ENCODE assay signal across 24 cellular contexts in genomic region chr3:82386656-82387055, GRCh38.
"Had no signal": no experiment of that assay in that cellular context is flagged by ENCODE, and none has a peak within 500 bp of the region (broad histone marks: within the 10 kb centered on the region; RNA-seq: fewer than 3 reads in every experiment).

No MANE protein-coding gene starts in this region.

- H3K27ac ChIP-seq: breast epithelium, KMS-11, SJSA1 had no signal

- DNase-seq: activated B cell treated with CpG ODN at 0.5 μM for 24 hours; activated CD4-positive, alpha-beta T cell treated with anti-CD3 and anti-CD28 coated beads for 1 hour; activated CD4-positive, alpha-beta T cell treated with anti-CD3 and anti-CD28 coated beads, Interleukin-2, amount 10 ng/mL, durations not matched to agents 24 days and 14 days; activated CD4-positive, alpha-beta T cell treated with anti-CD3 and anti-CD28 coated beads, Interleukin-2, amount 50 U/mL, for 48 hours; activated CD8-positive, alpha-beta memory T cell treated with anti-CD3 and anti-CD28 coated beads, Interleukin-2, amount 10 ng/mL, durations not matched to agents 7 days and 5 days; activated effector memory CD4-positive, alpha-beta T cell treated with Interleukin-2 at 50 U/mL for 16 hours; activated naive CD4-positive, alpha-beta T cell; activated T-cell treated with anti-CD3 and anti-CD28 coated beads, Interleukin-2, amount 50 U/mL, for 24 hours; aorta; caudate nucleus; MG63; MV-4-11; NCI-H1105; NCI-H1436; NCI-H1694 treated with DMSO at 0.1 percent for 48 hours; NCI-H510A treated with DMSO at 0.1 percent for 48 hours had no signal

- H3K4me1 Mint-ChIP-seq: activated B cell treated with CpG ODN at 0.5 μM for 24 hours; activated CD4-positive, alpha-beta T cell treated with anti-CD3 and anti-CD28 coated beads, Interleukin-2, amount 10 ng/mL, durations not matched to agents 24 days and 14 days; activated CD8-positive, alpha-beta memory T cell treated with anti-CD3 and anti-CD28 coated beads, Interleukin-2, amount 10 ng/mL, durations not matched to agents 7 days and 5 days; activated naive CD4-positive, alpha-beta T cell treated with anti-CD3 and anti-CD28 coated beads, Interleukin-2, amount 50 U/mL, for 24 hours had no signal

- H3K4me1 ChIP-seq: breast epithelium, SJSA1 had no signal

- H3K36me3 ChIP-seq: breast epithelium, MG63, SJSA1 had no signal

- ATAC-seq: activated CD8-positive, alpha-beta memory T cell treated with anti-CD3 and anti-CD28 coated beads, Interleukin-2, amount 10 ng/mL, durations not matched to agents 7 days and 5 days; Right ventricle myocardium inferior; SK-N-SH treated with all-trans-retinoic acid at 6 μM for 48 hours had no signal

- H3K27me3 ChIP-seq: breast epithelium, MG63, SJSA1 had no signal

- H3K36me3 Mint-ChIP-seq: activated CD8-positive, alpha-beta memory T cell treated with anti-CD3 and anti-CD28 coated beads, Interleukin-2, amount 10 ng/mL, durations not matched to agents 7 days and 5 days; activated naive CD4-positive, alpha-beta T cell treated with anti-CD3 and anti-CD28 coated beads, Interleukin-2, amount 50 U/mL, for 24 hours had no signal

- H3K4me3 ChIP-seq: breast epithelium, MG63, SJSA1 had no signal

- H3K4me3 Mint-ChIP-seq: activated B cell treated with CpG ODN at 0.5 μM for 24 hours; activated CD4-positive, alpha-beta T cell treated with anti-CD3 and anti-CD28 coated beads, Interleukin-2, amount 10 ng/mL, durations not matched to agents 24 days and 14 days; activated CD8-positive, alpha-beta memory T cell treated with anti-CD3 and anti-CD28 coated beads, Interleukin-2, amount 10 ng/mL, durations not matched to agents 7 days and 5 days; activated naive CD4-positive, alpha-beta T cell treated with anti-CD3 and anti-CD28 coated beads, Interleukin-2, amount 50 U/mL, for 24 hours; activated T-cell treated with anti-CD3 and anti-CD28 coated beads, Interleukin-2, amount 50 U/mL, for 24 hours; activated T-helper 1 cell treated with anti-CD3 and anti-CD28 coated beads, Interleukin-12 subunit alpha, Interleukin-12 subunit beta, Interleukin-2, Interleukin-4 antibody, amounts not matched to agents 30 ng/mL and 10 ng/mL and 1 ng/mL, durations not matched to agents 14 hours and 24 hours and 36 hours; T-helper 1 cell treated with Interleukin-12 subunit alpha and Interleukin-12 subunit beta and Interleukin-4 antibody, amounts not matched to agents 30 μg/mL and 1 μg/mL, for 36 hours had no signal

- H3K4me2 ChIP-seq: KMS-11 had no signal

- H3K9me3 Mint-ChIP-seq: activated naive CD4-positive, alpha-beta T cell treated with anti-CD3 and anti-CD28 coated beads, Interleukin-2, amount 50 U/mL, for 24 hours had no signal

- H3K27ac Mint-ChIP-seq: activated B cell treated with CpG ODN at 0.5 μM for 24 hours; activated CD4-positive, alpha-beta T cell treated with anti-CD3 and anti-CD28 coated beads, Interleukin-2, amount 10 ng/mL, durations not matched to agents 24 days and 14 days; activated CD8-positive, alpha-beta memory T cell treated with anti-CD3 and anti-CD28 coated beads, Interleukin-2, amount 10 ng/mL, durations not matched to agents 7 days and 5 days; activated naive CD4-positive, alpha-beta T cell treated with anti-CD3 and anti-CD28 coated beads, Interleukin-2, amount 50 U/mL, for 24 hours; activated T-cell treated with anti-CD3 and anti-CD28 coated beads, Interleukin-2, amount 50 U/mL, for 24 hours; activated T-helper 1 cell treated with anti-CD3 and anti-CD28 coated beads, Interleukin-12 subunit alpha, Interleukin-12 subunit beta, Interleukin-2, Interleukin-4 antibody, amounts not matched to agents 30 ng/mL and 10 ng/mL and 1 ng/mL, durations not matched to agents 14 hours and 24 hours and 36 hours; T-helper 1 cell treated with Interleukin-12 subunit alpha and Interleukin-12 subunit beta and Interleukin-4 antibody, amounts not matched to agents 30 μg/mL and 1 μg/mL, for 36 hours had no signal

- H3K9me3 ChIP-seq: breast epithelium, MG63, SJSA1 had no signal

- H3K9ac ChIP-seq: KMS-11 had no signal

- H3K27me3 Mint-ChIP-seq: activated B cell treated with CpG ODN at 0.5 μM for 24 hours; activated CD4-positive, alpha-beta T cell treated with anti-CD3 and anti-CD28 coated beads, Interleukin-2, amount 10 ng/mL, durations not matched to agents 24 days and 14 days; activated CD8-positive, alpha-beta memory T cell treated with anti-CD3 and anti-CD28 coated beads, Interleukin-2, amount 10 ng/mL, durations not matched to agents 7 days and 5 days; activated naive CD4-positive, alpha-beta T cell treated with anti-CD3 and anti-CD28 coated beads, Interleukin-2, amount 50 U/mL, for 24 hours; activated T-cell treated with anti-CD3 and anti-CD28 coated beads, Interleukin-2, amount 50 U/mL, for 24 hours had no signal
